ENCODE assay signal across 9 cellular contexts in genomic region chr11:61532136-61533038, GRCh38. TPM values are rescaled to one million over a fixed set of nuclear protein-coding genes. Genes with fewer than 3 reads are reported as not detected.
DNase-seq lines count a peak whose midpoint lies in the region; ATAC-seq, FAIRE-seq and TF ChIP-seq lines count a peak whose summit lies in the region.
"Had no signal": no experiment of that assay in that cellular context is flagged by ENCODE, and none has a peak within 500 bp of the region (broad histone marks: within the 10 kb centered on the region; RNA-seq: fewer than 3 reads in every experiment).

No MANE protein-coding gene starts in this region.

- no peaks in the 10 kb centered on the region; the same call in 1 of the 2 replicates for H3K9me1 ChIP-seq in IMR-90 (ENCODE audit: insufficient read depth, low read length)

- H3K14ac ChIP-seq in IMR-90 (replicated peaks; ENCODE audit: low read depth, low read length), result no peak overlapping the region

- H2AK9ac ChIP-seq in IMR-90 (replicated peaks; ENCODE audit: low read depth, low read length, poor library complexity), result peak overlapping the region; percentile 65

- peak; percentile 51 for TF ChIP-seq RAD21 in IMR-90 (IDR thresholded peaks at IDR 0.05; ENCODE audit: low read length)
- peak; percentile 46; the same call in 1 of the 2 replicates for TF ChIP-seq RAD21 in HepG2 (CRISPR knock-in tag; IDR thresholded peaks at IDR 0.05)

- no peaks in the 10 kb centered on the region for H3K4me1 ChIP-seq in IMR-90 (ENCODE audit: control insufficient read depth, insufficient read depth, low read length)
- H3K4me1 ChIP-seq in adipocyte (ENCODE audit: control insufficient read depth, insufficient read depth, low read length), result peaks cover 32% of the 10 kb centered on the region
- peaks cover 42% of the 10 kb centered on the region for H3K4me1 ChIP-seq in HepG2 (ENCODE audit: insufficient read depth, low read length)

- in situ Hi-C loops in IMR-90 (cut with MboI; ENCODE audit: low sequenced_read_pairs), result no loop called here
- in situ Hi-C loops in HepG2 (cut with HindIII; ENCODE audit: extremely low pct_ligation_motif_present, low pct_unique_long_range_greater_than_20kb), result loop anchor here (5.0 kb wide), 1 partner anchor 105 kb away; no protein-coding TSS in a partner anchor

- TF ChIP-seq CTCF in IMR-90 (conservative IDR thresholded peaks at IDR 0.05; ENCODE audit: low read depth, low read length) (peak; percentile 61), HepG2 (CRISPR knock-in tag; IDR thresholded peaks at IDR 0.05) (peak; percentile 71)

- TF ChIP-seq EP300 in HepG2 (IDR thresholded peaks at IDR 0.05; ENCODE audit: low read depth in 2 of 2, low read length in 2 of 2) (no peak), HepG2 (CRISPR knock-in tag; IDR thresholded peaks at IDR 0.05; ENCODE audit: borderline replicate concordance) (no peak)

- no peak overlapping the region for H3K18ac ChIP-seq in IMR-90 (ENCODE audit: low read depth, low read length)

- H3K23ac ChIP-seq in IMR-90 (ENCODE audit: low read depth, low read length), result no peak overlapping the region

- no peak overlapping the region for H3K27ac Mint-ChIP-seq in stimulated activated naive CD8-positive, alpha-beta T cell treated with anti-CD3 and anti-CD28 coated beads, Interleukin-15, amount 100 ng/mL, for 72 hours

- H3K9me3 ChIP-seq in IMR-90 (ENCODE audit: control insufficient read depth, insufficient read depth, low read length) (no peaks in the 10 kb centered on the region), adipocyte (ENCODE audit: control insufficient read depth, low read length) (no peaks in the 10 kb centered on the region), HepG2 (ENCODE audit: low read length) (no peaks in the 10 kb centered on the region), MG63 (no peaks in the 10 kb centered on the region)

- H3K56ac ChIP-seq in IMR-90 (ENCODE audit: extremely low read depth, insufficient read depth, low read length), result no peak overlapping the region

- no peaks in the 10 kb centered on the region for H3K79me2 ChIP-seq in HepG2 (ENCODE audit: insufficient read depth, low read length)

- no peak overlapping the region for H2BK20ac ChIP-seq in IMR-90 (ENCODE audit: low read depth, low read length)

- H3K27ac ChIP-seq in IMR-90 (ENCODE audit: insufficient read depth, low read length) (no peak overlapping the region), HepG2 (ENCODE audit: extremely low read length, insufficient read depth, low read length) (no peak overlapping the region)

- H3K79me1 ChIP-seq in IMR-90 (ENCODE audit: low read depth in 1 of 2, low read length in 2 of 2), result no peaks in the 10 kb centered on the region

- no peak overlapping the region for H2BK120ac ChIP-seq in IMR-90 (ENCODE audit: low read depth, low read length)

- no peak overlapping the region for H2BK5ac ChIP-seq in IMR-90 (ENCODE audit: low read depth, low read length, poor library complexity, severe bottlenecking)

- H3K4ac ChIP-seq in IMR-90 (ENCODE audit: low read depth, low read length), result no peak overlapping the region

- H3K27me3 ChIP-seq in IMR-90 (ENCODE audit: control insufficient read depth, insufficient read depth, low read length) (peaks cover 77% of the 10 kb centered on the region), adipocyte (replicated peaks; ENCODE audit: control insufficient read depth, insufficient read depth, low read length) (peaks cover 8% of the 10 kb centered on the region), HepG2 (ENCODE audit: control insufficient read depth in 1 of 2, insufficient read depth in 2 of 2, low read length in 2 of 2) (peaks cover 0 to 6% of the 10 kb centered on the region in 2 experiments; a peak in 1 of 5 replicates), MG63 (no peaks in the 10 kb centered on the region)

- dilution Hi-C loops in IMR-90 (cut with HindIII; ENCODE audit: low sequenced_read_pairs, unreplicated experiment), result no loop called here

- H4K20me1 ChIP-seq in IMR-90 (ENCODE audit: insufficient read depth, low read length) (no peaks in the 10 kb centered on the region), HepG2 (ENCODE audit: insufficient read depth, low read length) (no peaks in the 10 kb centered on the region)

- peaks cover 5% of the 10 kb centered on the region for H3K4me1 Mint-ChIP-seq in stimulated activated naive CD8-positive, alpha-beta T cell treated with anti-CD3 and anti-CD28 coated beads, Interleukin-15, amount 100 ng/mL, for 72 hours

- H3K4me3 Mint-ChIP-seq in stimulated activated naive CD8-positive, alpha-beta T cell treated with anti-CD3 and anti-CD28 coated beads, Interleukin-15, amount 100 ng/mL, for 72 hours, result no peak overlapping the region

- H2AK5ac ChIP-seq in IMR-90 (ENCODE audit: low read depth, low read length), result no peak overlapping the region

- H4K5ac ChIP-seq in IMR-90 (ENCODE audit: low read depth, low read length), result no peak overlapping the region

- H3K9ac ChIP-seq in IMR-90 (ENCODE audit: low read depth, low read length) (no peak overlapping the region), adipocyte (ENCODE audit: low read length) (no peak overlapping the region), HepG2 (ENCODE audit: insufficient read depth, low read depth, low read length) (no peak overlapping the region)

- H4K91ac ChIP-seq in IMR-90 (ENCODE audit: insufficient read depth, low read depth, low read length), result no peak overlapping the region

- H3K36me3 ChIP-seq in IMR-90 (ENCODE audit: control insufficient read depth, insufficient read depth, low read length) (no peaks in the 10 kb centered on the region), adipocyte (ENCODE audit: control insufficient read depth, insufficient read depth, low read length, severe bottlenecking) (no peaks in the 10 kb centered on the region), HepG2 (replicated peaks in 1 of 2; ENCODE audit: control insufficient read depth in 1 of 2, insufficient read depth in 2 of 2, low read length in 2 of 2) (no peaks in the 10 kb centered on the region), MG63 (no peaks in the 10 kb centered on the region)

- intact Hi-C loops in IMR-90 (cut with micrococcal nuclease), result loop anchor here (5.0 kb wide), 2 partner anchors 45 to 95 kb away; no protein-coding TSS in a partner anchor
- intact Hi-C loops in HepG2 (cut with micrococcal nuclease; ENCODE audit: unreplicated experiment), result no loop called here

- no peak overlapping the region for H3K4me3 ChIP-seq in IMR-90 (ENCODE audit: insufficient read depth, low read depth, low read length)
- no peak overlapping the region for H3K4me3 ChIP-seq in adipocyte (ENCODE audit: low read length)
- H3K4me3 ChIP-seq in HepG2 (replicated peaks in 1 of 3; ENCODE audit: insufficient read depth in 1 of 3, low read depth in 2 of 3, low read length in 3 of 3), result no peak overlapping the region
- H3K4me3 ChIP-seq in MG63, result no peak overlapping the region

- H3K4me2 ChIP-seq in IMR-90 (ENCODE audit: low read depth, low read length) (no peak overlapping the region), HepG2 (ENCODE audit: low read depth, low read length) (peak overlapping the region; percentile 36; the same call in 1 of the 2 replicates)

- TF ChIP-seq POLR2A in IMR-90 (IDR thresholded peaks at IDR 0.05; ENCODE audit: low read depth, low read length), result no peak
- TF ChIP-seq POLR2A in HepG2 (IDR thresholded peaks at IDR 0.05; ENCODE audit: insufficient read depth in 1 of 2, low read depth in 2 of 2, low read length in 2 of 2), result no peak

- no TSS peak for BruUV-seq in IMR-90 (replicated peaks; lab: Mats Ljungman, UMichigan)
- no TSS peak for BruUV-seq in HepG2 (replicated peaks; lab: Mats Ljungman, UMichigan)

- ATAC-seq in IMR-90 (ENCODE audit: low read depth) (no peak), HepG2 (peak; percentile 48), HG02840 (IDR thresholded peaks at IDR 0.05; ENCODE audit: low FRiP score, unreplicated experiment) (no peak)
- peak; percentile 59 for ATAC-seq in stimulated activated naive CD8-positive, alpha-beta T cell treated with anti-CD3 and anti-CD28 coated beads, Interleukin-15, amount 100 ng/mL, for 72 hours

- no peak overlapping the region for H4K8ac ChIP-seq in IMR-90 (ENCODE audit: low read depth in 2 of 2, low read length in 2 of 2)

- DNase-seq in Daoy (ENCODE audit: low read depth) (peak; percentile 53), IMR-90 (no peak), SHP77 (lab: John Stamatoyannopoulos, UW) (peak; percentile 55 to 65), adipocyte (ENCODE audit: low read depth) (peak; percentile 32), HepG2 (ENCODE audit: low spot score) (peak; percentile 34), MG63 (no peak)
- DNase-seq in stimulated activated naive CD8-positive, alpha-beta T cell treated with anti-CD3 and anti-CD28 coated beads, Interleukin-15, amount 100 ng/mL, for 72 hours, result peak; percentile 49 to 52

- POLR2A ChIA-PET in IMR-90 (lab: Charles Lee; ENCODE audit: unreplicated experiment), result no interaction called here
- POLR2A ChIA-PET in HepG2 (lab: Yijun Ruan, JAX), result no interaction called here

- no peak overlapping the region for H2BK15ac ChIP-seq in IMR-90 (ENCODE audit: low read depth, low read length)

- no peaks in the 10 kb centered on the region for H3K9me3 Mint-ChIP-seq in stimulated activated naive CD8-positive, alpha-beta T cell treated with anti-CD3 and anti-CD28 coated beads, Interleukin-15, amount 100 ng/mL, for 72 hours

- H2AFZ ChIP-seq in IMR-90 (replicated peaks; ENCODE audit: low read length, poor library complexity) (peak overlapping the region; percentile 41), HepG2 (ENCODE audit: low read length) (no peak overlapping the region)

- FAIRE-seq in HepG2 (lab: Jason Lieb, UNC), result peak; percentile 36

- 80% methylated on average over 1 of the region's 10 CpGs; no CpG with 5 or more reads in 1 of the 2 experiments for WGBS in IMR-90 (ENCODE audit: extremely low coverage in 2 of 2, insufficient read length in 1 of 2), 2 experiments
- 44% methylated on average over 9 of the region's 10 CpGs for WGBS in HepG2 (ENCODE audit: low lambda C conversion rate)

- H3K27me3 Mint-ChIP-seq in stimulated activated naive CD8-positive, alpha-beta T cell treated with anti-CD3 and anti-CD28 coated beads, Interleukin-15, amount 100 ng/mL, for 72 hours, result peaks cover 60% of the 10 kb centered on the region

- CTCF ChIA-PET in IMR-90 (lab: Yijun Ruan, JAX), result interaction anchor here (0.8 to 1.0 kb wide), 2 partner anchors 18 to 86 kb away, joined by 3 read pairs; no protein-coding TSS in a partner anchor
- CTCF ChIA-PET in HepG2 (lab: Yijun Ruan, JAX; ENCODE audit: low intra/inter-chr PET ratio, low total read pairs), result interaction anchor here (1.1 to 1.4 kb wide), 2 partner anchors 55 to 106 kb away, joined by 3 to 5 read pairs; no protein-coding TSS in a partner anchor

RNA-seq across cellular contexts. Expression of gene LRRC10B, which starts 23.8 kb away (rescaled TPM):
- 0.23 and 1.8 TPM in 2 replicates for total RNA-seq in Daoy (2014; rRNA removed; shearing (Covaris generic))
- total RNA-seq in IMR-90 (2012; rRNA removed), result not detected in 2 replicates
- not detected in 2 replicates for polyA plus RNA-seq in IMR-90 (2012; rRNA removed)
- 0.02 TPM in 1 of 2 replicates, not detected in the other for polyA plus RNA-seq in IMR-90 (2012; cell fraction: cytosol; rRNA removed)
- not detected in 2 replicates for polyA plus RNA-seq in IMR-90 (2012; cell fraction: nucleus; rRNA removed; ENCODE audit: low replicate concordance)
- not detected in 2 replicates for total RNA-seq in HepG2 (2016; rRNA removed; fragmentation: Illumina TruSeq; extraction: Trizol)
- not detected in 2 replicates for total RNA-seq in HepG2 (2016; cell fraction: cytosol; rRNA removed; fragmentation: Illumina TruSeq; extraction: Trizol; ENCODE audit: low read depth)
- not detected in 2 replicates for total RNA-seq in HepG2 (2016; cell fraction: insoluble cytoplasmic fraction; rRNA removed; fragmentation: Illumina TruSeq; extraction: Trizol)
- total RNA-seq in HepG2 (2016; cell fraction: membrane; rRNA removed; fragmentation: Illumina TruSeq; extraction: Trizol), result not detected in 2 replicates
- not detected in 2 replicates for total RNA-seq in HepG2 (2016; cell fraction: nucleus; rRNA removed; fragmentation: Illumina TruSeq; extraction: Trizol)
- polyA plus RNA-seq in HepG2 (2011; rRNA removed), result not detected in 2 replicates
- polyA plus RNA-seq in HepG2 (2011; cell fraction: cytosol; rRNA removed), result not detected in 2 replicates
- polyA plus RNA-seq in HepG2 (2011; cell fraction: nucleus; rRNA removed), result not detected in 2 replicates
- not detected in 2 replicates for polyA plus RNA-seq in HepG2 (2012)
- polyA plus RNA-seq in HepG2 (2016; cell fraction: cytosol; fragmentation: Illumina TruSeq; extraction: Trizol; ENCODE audit: low read depth), result not detected in 2 replicates
- not detected in 2 replicates for polyA plus RNA-seq in HepG2 (2016; cell fraction: insoluble cytoplasmic fraction; fragmentation: Illumina TruSeq; extraction: Trizol; ENCODE audit: low read depth)
- not detected in 2 replicates for polyA plus RNA-seq in HepG2 (2016; cell fraction: membrane; fragmentation: Illumina TruSeq; extraction: Trizol; ENCODE audit: low read depth)
- polyA plus RNA-seq in HepG2 (2016; cell fraction: nucleus; fragmentation: Illumina TruSeq; extraction: Trizol; ENCODE audit: insufficient read depth, low read depth), result not detected in 2 replicates
- polyA minus RNA-seq in HepG2 (2011; rRNA and poly(A)+ RNA removed; ENCODE audit: low replicate concordance), result not detected in 2 replicates
- not detected in 2 replicates for polyA minus RNA-seq in HepG2 (2011; cell fraction: cytosol; rRNA and poly(A)+ RNA removed)
- not detected in 2 replicates for polyA minus RNA-seq in HepG2 (2011; cell fraction: nucleus; rRNA and poly(A)+ RNA removed)
- total RNA-seq in MG63 (2014; rRNA removed; shearing (Covaris generic); ENCODE audit: low replicate concordance), result 1.0 and 1.3 TPM in 2 replicates
- total RNA-seq: T-helper 1 cell treated with Interleukin-12 subunit alpha and Interleukin-12 subunit beta and Interleukin-4 antibody, amounts not matched to agents 30 ng/mL and 1 ng/mL, for 36 hours had no signal

RNA-seq across cellular contexts. Expression of gene SYT7, which starts 48.5 kb away (rescaled TPM):
- total RNA-seq in Daoy (2014; rRNA removed; shearing (Covaris generic)), result 0.34 and 0.77 TPM in 2 replicates
- total RNA-seq in IMR-90 (2012; rRNA removed) (under 0.01 TPM in 1 of 2 replicates, not detected in the other), HepG2 (2016; rRNA removed; fragmentation: Illumina TruSeq; extraction: Trizol) (0.81 and 1.4 TPM in 2 replicates)
- polyA plus RNA-seq in IMR-90 (2012; rRNA removed) (0.19 and 0.26 TPM in 2 replicates), HepG2 (2011; rRNA removed) (4.4 and 6.2 TPM in 2 replicates)
- polyA plus RNA-seq in IMR-90 (2012; cell fraction: cytosol; rRNA removed), result 0.10 and 0.29 TPM in 2 replicates
- polyA plus RNA-seq in IMR-90 (2012; cell fraction: nucleus; rRNA removed; ENCODE audit: low replicate concordance), result 0.53 and 0.90 TPM in 2 replicates
- 1.2 and 2.8 TPM in 2 replicates for total RNA-seq in HepG2 (2016; cell fraction: cytosol; rRNA removed; fragmentation: Illumina TruSeq; extraction: Trizol; ENCODE audit: low read depth)
- total RNA-seq in HepG2 (2016; cell fraction: insoluble cytoplasmic fraction; rRNA removed; fragmentation: Illumina TruSeq; extraction: Trizol), result 1.6 TPM in 2 replicates
- 2.9 and 3.9 TPM in 2 replicates for total RNA-seq in HepG2 (2016; cell fraction: membrane; rRNA removed; fragmentation: Illumina TruSeq; extraction: Trizol)
- 1.2 and 1.9 TPM in 2 replicates for total RNA-seq in HepG2 (2016; cell fraction: nucleus; rRNA removed; fragmentation: Illumina TruSeq; extraction: Trizol)
- polyA plus RNA-seq in HepG2 (2011; cell fraction: cytosol; rRNA removed), result 3.5 and 4.0 TPM in 2 replicates
- 13.8 and 15.6 TPM in 2 replicates for polyA plus RNA-seq in HepG2 (2011; cell fraction: nucleus; rRNA removed)
- 8.2 and 9.2 TPM in 2 replicates for polyA plus RNA-seq in HepG2 (2012)
- 2.3 and 2.9 TPM in 2 replicates for polyA plus RNA-seq in HepG2 (2016; cell fraction: cytosol; fragmentation: Illumina TruSeq; extraction: Trizol; ENCODE audit: low read depth)
- polyA plus RNA-seq in HepG2 (2016; cell fraction: insoluble cytoplasmic fraction; fragmentation: Illumina TruSeq; extraction: Trizol; ENCODE audit: low read depth), result 2.0 and 2.2 TPM in 2 replicates
- 3.2 and 3.7 TPM in 2 replicates for polyA plus RNA-seq in HepG2 (2016; cell fraction: membrane; fragmentation: Illumina TruSeq; extraction: Trizol; ENCODE audit: low read depth)
- 3.0 and 3.7 TPM in 2 replicates for polyA plus RNA-seq in HepG2 (2016; cell fraction: nucleus; fragmentation: Illumina TruSeq; extraction: Trizol; ENCODE audit: insufficient read depth, low read depth)
- polyA minus RNA-seq in HepG2 (2011; rRNA and poly(A)+ RNA removed; ENCODE audit: low replicate concordance), result 2.1 and 7.7 TPM in 2 replicates
- polyA minus RNA-seq in HepG2 (2011; cell fraction: cytosol; rRNA and poly(A)+ RNA removed), result 2.9 and 7.2 TPM in 2 replicates
- polyA minus RNA-seq in HepG2 (2011; cell fraction: nucleus; rRNA and poly(A)+ RNA removed), result 1.7 and 2.9 TPM in 2 replicates
- total RNA-seq in MG63 (2014; rRNA removed; shearing (Covaris generic); ENCODE audit: low replicate concordance), result 3.7 and 9.9 TPM in 2 replicates
- total RNA-seq: T-helper 1 cell treated with Interleukin-12 subunit alpha and Interleukin-12 subunit beta and Interleukin-4 antibody, amounts not matched to agents 30 ng/mL and 1 ng/mL, for 36 hours had no signal

Comparison
In these comparisons a context has a peak if more than half of its experiments do, and no peak if none do; other contexts are left out.
1. DNase-seq: peak in Daoy (single experiment), SHP77 (2 of 2), adipocyte (single experiment), HepG2 (single experiment) and stimulated activated naive CD8-positive, alpha-beta T cell treated with anti-CD3 and anti-CD28 coated beads, Interleukin-15, amount 100 ng/mL, for 72 hours (2 of 2); none in IMR-90 (single experiment) and MG63 (single experiment).
2. ATAC-seq: peak in HepG2 (single experiment) and stimulated activated naive CD8-positive, alpha-beta T cell treated with anti-CD3 and anti-CD28 coated beads, Interleukin-15, amount 100 ng/mL, for 72 hours (single experiment); none in IMR-90 (single experiment) and HG02840 (single experiment).